Comparison of ENCODE assay signal across 8 cellular contexts in genomic region chr18:10519999-10520935, GRCh38. TPM values are rescaled to one million over a fixed set of nuclear protein-coding genes. Genes with fewer than 3 reads are reported as not detected.
DNase-seq lines count a peak whose midpoint lies in the region; ATAC-seq and TF ChIP-seq lines count a peak whose summit lies in the region.

No MANE protein-coding gene starts in this region.

- H3K27ac ChIP-seq in AG04450 (ENCODE audit: low read depth, low read length) (no peak overlapping the region), dorsolateral prefrontal cortex (peak overlapping the region in 50 of 59 donors; percentile 3 to 91 (median 78))

- CTCF ChIA-PET in AG04450 (lab: Charles Lee) = interaction anchor here (0.6 to 4.9 kb wide), 8 partner anchors 15 to 557 kb away, joined by 3 to 198 read pairs (median 4); no protein-coding TSS in a partner anchor

- TF ChIP-seq CTCF in AG04450 (IDR thresholded peaks at IDR 0.05; ENCODE audit: low read depth, low read length) = peak; percentile 89
- peak; percentile 57 to 97 (median 88) for TF ChIP-seq CTCF in dorsolateral prefrontal cortex (IDR thresholded peaks at IDR 0.05 in 54 of 56, conservative IDR thresholded peaks at IDR 0.05 in 2 of 56; ENCODE audit: low read depth in 1 of 56, partially characterized antibody in 56 of 56)
- TF ChIP-seq CTCF in lower leg skin (IDR thresholded peaks at IDR 0.05) = no peak

- H3K4me3 ChIP-seq in AG04450 (ENCODE audit: low read depth, low read length) (no peak overlapping the region), dorsolateral prefrontal cortex (peak overlapping the region in 21 of 59 donors; percentile 1 to 44 (median 26)), lower leg skin (ENCODE audit: low read depth, poor library complexity, severe bottlenecking) (no peak overlapping the region)

- H3K9me3 ChIP-seq in AG04450 (ENCODE audit: control insufficient read depth, insufficient read depth, low read length) = peaks cover 3% of the 10 kb centered on the region; the same call in 1 of the 2 replicates

- 21 to 22% methylated on average over 17 of the region's 17 CpGs for WGBS in lower leg skin, 2 donors

- ATAC-seq in GM18517 (IDR thresholded peaks at IDR 0.05; ENCODE audit: unreplicated experiment) (peak; percentile 81), HG03442 (IDR thresholded peaks at IDR 0.05; ENCODE audit: unreplicated experiment) (peak; percentile 66)

- POLR2A ChIA-PET in AG04450 (lab: Yijun Ruan, JAX) = interaction anchor here (0.6 kb wide), 1 partner anchor 546 kb away, joined by 3 read pairs; no protein-coding TSS in a partner anchor

- intact Hi-C loops in dorsolateral prefrontal cortex (cut with DNase I) (loop anchor here (1.0 to 10.0 kb wide), 9 partner anchors 78 to 845 kb away; partner anchors contain the start of gene RAB31 (in 1 of the 2)), lower leg skin (cut with DNase I; ENCODE audit: low total_unique reads) (loop anchor here (2.0 kb wide), 1 partner anchor 549 kb away; no protein-coding TSS in a partner anchor)

- DNase-seq in AG04450 (ENCODE audit: low read depth, low spot score) = peak; percentile 77
- DNase-seq in NCI-H524 (lab: John Stamatoyannopoulos, UW) = peak; percentile 83 to 92
- DNase-seq in activated CD4-positive, alpha-beta T cell treated with anti-CD3 and anti-CD28 coated beads, Interleukin-2, amount 50 U/mL, for 4 hours = peak; percentile 28
- DNase-seq in dorsolateral prefrontal cortex = peak; percentile 47 to 90 (median 82)
- peak; percentile 91 to 95 for DNase-seq in lower leg skin (ENCODE audit: low spot score in 2 of 2)
- peak; percentile 18 to 58 (median 37) for DNase-seq in stimulated activated CD4-positive, alpha-beta T cell treated with anti-CD3 and anti-CD28 coated beads, TNF-alpha, amount 100 ng/mL, for 48 hours (ENCODE audit: low read depth in 3 of 3)

- no peak for TF ChIP-seq POLR2A in lower leg skin (IDR thresholded peaks at IDR 0.05)

- H3K27me3 ChIP-seq in AG04450 (ENCODE audit: control insufficient read depth, insufficient read depth, low read length) (peaks cover 30% of the 10 kb centered on the region), dorsolateral prefrontal cortex (no peaks in the 10 kb centered on the region)

RNA-seq across cellular contexts. Expression of gene NAPG, which starts 5.6 kb away (rescaled TPM):
- polyA plus RNA-seq in AG04450 (2011; rRNA removed) = 16.8 and 19.8 TPM in 2 replicates
- 11.3 and 13.6 TPM in 2 replicates for polyA minus RNA-seq in AG04450 (2011; rRNA and poly(A)+ RNA removed)
- total RNA-seq in dorsolateral prefrontal cortex = 100 to 1,000 TPM in 55 of 120 experiments, 10 to 100 TPM in 65; 52.2 to 139 (median 98.2) TPM
- total RNA-seq in lower leg skin = 10 to 100 TPM; 15.6 to 25.7 (median 22.0) TPM

Comparison
In these comparisons a context has a peak if more than half of its experiments do, and no peak if none do; other contexts are left out.
1. DNase-seq: peak in every context shown above with its lines; median percentile 93 in lower leg skin; 88 in NCI-H524; 82 in dorsolateral prefrontal cortex; 77 in AG04450; 37 in stimulated activated CD4-positive, alpha-beta T cell treated with anti-CD3 and anti-CD28 coated beads, TNF-alpha, amount 100 ng/mL, for 48 hours; 28 in activated CD4-positive, alpha-beta T cell treated with anti-CD3 and anti-CD28 coated beads, Interleukin-2, amount 50 U/mL, for 4 hours.
2. CTCF ChIP-seq: peak in AG04450 (single experiment) and dorsolateral prefrontal cortex (56 of 56); none in lower leg skin (0 of 3).